ENCODE assay signal across 13 cellular contexts in genomic region chr6:142867355-142867801, GRCh38.
A peak's percentile ranks its signal among the peaks of the same experiment; 100 is the strongest.
DNase-seq lines count a peak whose midpoint lies in the region; ATAC-seq, FAIRE-seq and TF ChIP-seq lines count a peak whose summit lies in the region.
"Had no signal": no experiment of that assay in that cellular context is flagged by ENCODE, and none has a peak within 500 bp of the region (broad histone marks: within the 10 kb centered on the region; RNA-seq: fewer than 3 reads in every experiment).

No MANE protein-coding gene starts in this region.

- no peak for TF ChIP-seq CTCF in mucosa of descending colon (IDR thresholded peaks at IDR 0.05)

- H3K4me3 ChIP-seq in ACC112 (ENCODE audit: low read depth, low read length) (peak overlapping the region; percentile 55), adipocyte (ENCODE audit: low read length) (peak overlapping the region; percentile 73), mucosa of descending colon (no peak overlapping the region)

- intact Hi-C loops in mucosa of descending colon (cut with DNase I, micrococcal nuclease), result no loop called here

- H3K36me3 ChIP-seq in ACC112 (ENCODE audit: insufficient read depth, low read length), result no peaks in the 10 kb centered on the region
- H3K36me3 ChIP-seq in adipocyte (ENCODE audit: control insufficient read depth, insufficient read depth, low read length, severe bottlenecking), result no peaks in the 10 kb centered on the region
- no peaks in the 10 kb centered on the region for H3K36me3 ChIP-seq in mucosa of descending colon (ENCODE audit: low read depth)

- DNase-seq in GM18507 (ENCODE audit: extremely low spot score, insufficient read length, low read depth) (no peak), adipocyte (ENCODE audit: low read depth) (peak; percentile 19), lung microvascular endothelial cell (ENCODE audit: low read depth in 2 of 2) (peak; percentile 38 to 77), mucosa of descending colon (no peak), CD1c-positive myeloid dendritic cell (ENCODE audit: extremely low spot score) (no peak)
- DNase-seq: activated CD4-positive, alpha-beta T cell treated with anti-CD3 and anti-CD28 coated beads for 48 hours; GDM1; glutamatergic neuron; KG1 had no signal

- ATAC-seq in HG03097 (IDR thresholded peaks at IDR 0.05; ENCODE audit: low FRiP score, unreplicated experiment) (no peak), mucosa of descending colon (no peak), HG02840 (IDR thresholded peaks at IDR 0.05; ENCODE audit: low FRiP score, unreplicated experiment) (no peak)
- ATAC-seq: activated naive CD4-positive, alpha-beta T cell treated with anti-CD3 and anti-CD28 coated beads, Interleukin-2, amount 50 U/mL, for 72 hours had no signal

- FAIRE-seq in GM18507 (lab: Jason Lieb, UNC), result peak; percentile 59

- H3K27me3 ChIP-seq in ACC112 (ENCODE audit: insufficient read depth, low read length) (no peaks in the 10 kb centered on the region), adipocyte (replicated peaks; ENCODE audit: control insufficient read depth, insufficient read depth, low read length) (no peaks in the 10 kb centered on the region)

- H3K4me1 ChIP-seq in ACC112 (ENCODE audit: control insufficient read depth, insufficient read depth, low read length, unreplicated experiment) (peaks cover 39% of the 10 kb centered on the region), adipocyte (ENCODE audit: control insufficient read depth, insufficient read depth, low read length) (peaks cover 56% of the 10 kb centered on the region), mucosa of descending colon (ENCODE audit: low read depth) (peaks cover 10% of the 10 kb centered on the region)

- H3K79me2 ChIP-seq in ACC112 (ENCODE audit: control insufficient read depth, insufficient read depth, low read length, unreplicated experiment), result peaks cover 32% of the 10 kb centered on the region

- peak overlapping the region; percentile 40; the same call in 1 of the 2 replicates for H3K27ac ChIP-seq in ACC112 (ENCODE audit: low read depth, low read length)

- H2AFZ ChIP-seq in ACC112 (ENCODE audit: low read length, unreplicated experiment), result no peak overlapping the region

- H3K9me3 ChIP-seq in adipocyte (ENCODE audit: control insufficient read depth, low read length) (no peaks in the 10 kb centered on the region), mucosa of descending colon (no peaks in the 10 kb centered on the region)

- peak overlapping the region; percentile 19 for H3K9ac ChIP-seq in adipocyte (ENCODE audit: low read length)

Comparison
In these comparisons a context has a peak if more than half of its experiments do, and no peak if none do; other contexts are left out.
1. DNase-seq: peak in adipocyte (single experiment) and lung microvascular endothelial cell (2 of 2); none in GM18507 (single experiment), mucosa of descending colon (0 of 3) and CD1c-positive myeloid dendritic cell (single experiment).